8 cellular contexts compared by ENCODE assay signal in the genomic region with DNA sequence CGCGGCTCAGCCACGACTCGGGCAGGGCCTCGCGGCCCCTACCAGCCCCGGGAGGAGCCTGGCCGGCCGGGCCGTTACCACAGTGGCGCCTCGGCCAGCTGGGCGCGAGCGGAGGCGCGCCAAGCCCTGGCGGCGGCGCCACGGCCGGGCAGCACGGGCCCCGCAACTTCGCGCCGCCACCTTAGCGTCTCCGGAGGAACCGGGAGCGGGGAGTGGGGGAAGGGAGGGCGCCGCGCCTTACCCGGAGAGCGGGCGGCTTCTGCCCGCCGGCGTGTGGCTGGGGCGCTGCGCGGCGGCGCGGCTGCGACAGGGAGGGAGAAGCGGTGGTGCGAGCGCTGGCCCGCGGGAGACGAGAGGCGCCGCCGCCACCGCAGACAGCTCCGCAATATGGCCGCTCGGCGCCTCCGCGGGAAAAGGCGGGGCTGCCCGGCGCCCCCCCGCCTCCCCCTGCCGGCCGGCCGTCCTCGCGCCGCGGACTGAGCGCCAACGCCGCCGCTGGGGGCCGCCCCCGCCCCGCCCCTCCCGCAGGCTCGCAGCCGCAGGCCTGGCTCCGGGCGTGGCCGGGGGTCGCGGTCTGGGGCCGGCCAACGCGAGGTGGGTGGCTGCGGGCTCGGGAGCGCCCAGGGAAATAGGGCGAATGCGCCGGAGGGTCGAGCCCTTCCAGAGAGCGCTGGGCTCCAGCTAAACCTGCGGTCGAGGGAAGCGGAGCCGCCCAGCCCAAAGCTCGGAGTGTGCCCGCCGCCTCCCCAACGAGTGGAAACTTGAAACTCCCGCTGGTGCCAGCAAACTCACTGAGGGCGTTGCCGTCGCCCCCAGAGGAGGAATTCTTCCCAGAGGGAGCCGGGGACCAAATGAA. TPM values are rescaled to one million over a fixed set of nuclear protein-coding genes. Genes with fewer than 3 reads are reported as not detected.
DNase-seq lines count a peak whose midpoint lies in the region; ATAC-seq and TF ChIP-seq lines count a peak whose summit lies in the region.

Gene RDX, minus strand, starts transcription at position 389 of the 856 bp plus-strand sequence. CDS start 16,922 bp downstream, outside the sequence.

- peaks cover 18% of the 10 kb centered on the region; the same call in 1 of the 2 replicates for H3K79me2 ChIP-seq in OCI-LY7 (ENCODE audit: insufficient read depth, low read depth, low read length)

- peak within 1 kb of the TSS; percentile 97 for H3K4me2 ChIP-seq in OCI-LY7 (ENCODE audit: low read length)

- H3K27ac ChIP-seq in OCI-LY7 (ENCODE audit: low read depth, low read length, poor library complexity, severe bottlenecking): peak within 1 kb of the TSS; percentile 33
- H3K27ac ChIP-seq in esophagus muscularis mucosa (replicated peaks in 1 of 4): peak within 1 kb of the TSS; percentile 96 to 99 (median 98)

- H3K4me1 ChIP-seq in OCI-LY7 (ENCODE audit: insufficient read depth, low read length, poor library complexity, severe bottlenecking) (peaks cover 9% of the 10 kb centered on the region), esophagus muscularis mucosa (peaks cover 45 to 57% (median 50%) of the 10 kb centered on the region in 4 donors), mucosa of stomach (ENCODE audit: control insufficient read depth, insufficient read depth, low read length) (peaks cover 8% of the 10 kb centered on the region)

- peak within 1 kb of the TSS; percentile 77 for H3K9ac ChIP-seq in mucosa of stomach (ENCODE audit: low read length)

- H3K27me3 Mint-ChIP-seq in activated T-cell treated with anti-CD3 and anti-CD28 coated beads, Interleukin-2, amount 50 U/mL, for 4 hours (ENCODE audit: low read depth): no peaks in the 10 kb centered on the region

- peaks cover 43% of the 10 kb centered on the region for H3K4me1 Mint-ChIP-seq in activated T-cell treated with anti-CD3 and anti-CD28 coated beads, Interleukin-2, amount 50 U/mL, for 4 hours (ENCODE audit: low read depth)
- H3K4me1 Mint-ChIP-seq in stimulated activated effector memory CD8-positive, alpha-beta T cell treated with anti-CD3 and anti-CD28 coated beads, Interleukin-12 subunit alpha, Interleukin-12 subunit beta, amount 100 ng/mL, for 72 hours: peaks cover 42% of the 10 kb centered on the region

- H2AFZ ChIP-seq in OCI-LY7 (ENCODE audit: low read length): peak within 1 kb of the TSS; percentile 73

- peak within 1 kb of the TSS; percentile 87 for H3K27ac Mint-ChIP-seq in stimulated activated effector memory CD8-positive, alpha-beta T cell treated with anti-CD3 and anti-CD28 coated beads, Interleukin-12 subunit alpha, Interleukin-12 subunit beta, amount 100 ng/mL, for 72 hours

- TF ChIP-seq EP300 in esophagus muscularis mucosa (IDR thresholded peaks at IDR 0.05): no peak

- H3K9me2 ChIP-seq in OCI-LY7 (ENCODE audit: insufficient read depth, low read length): no peaks in the 10 kb centered on the region

- H3K9me3 Mint-ChIP-seq in activated T-cell treated with anti-CD3 and anti-CD28 coated beads, Interleukin-2, amount 50 U/mL, for 4 hours: peaks cover 3% of the 10 kb centered on the region
- H3K9me3 Mint-ChIP-seq in stimulated activated effector memory CD8-positive, alpha-beta T cell treated with anti-CD3 and anti-CD28 coated beads, Interleukin-12 subunit alpha, Interleukin-12 subunit beta, amount 100 ng/mL, for 72 hours: peaks cover 5% of the 10 kb centered on the region

- intact Hi-C loops in OCI-LY7 (cut with micrococcal nuclease; ENCODE audit: unreplicated experiment) (loop anchor here (5.0 kb wide), 2 partner anchors 81 to 136 kb away; no protein-coding TSS in a partner anchor), esophagus muscularis mucosa (cut with DNase I) (loop anchor here (2.0 to 5.0 kb wide), 2 partner anchors 81 to 132 kb away; partner anchors contain the start of gene FDX1)

- H3K4me3 Mint-ChIP-seq in activated T-cell treated with anti-CD3 and anti-CD28 coated beads, Interleukin-2, amount 50 U/mL, for 4 hours: peak within 1 kb of the TSS; percentile 90
- H3K4me3 Mint-ChIP-seq in stimulated activated effector memory CD8-positive, alpha-beta T cell treated with anti-CD3 and anti-CD28 coated beads, Interleukin-12 subunit alpha, Interleukin-12 subunit beta, amount 100 ng/mL, for 72 hours: peak within 1 kb of the TSS; percentile 81

- H3K27me3 ChIP-seq in esophagus muscularis mucosa: no peaks in the 10 kb centered on the region
- peaks cover 55% of the 10 kb centered on the region for H3K27me3 ChIP-seq in mucosa of stomach (ENCODE audit: control insufficient read depth, insufficient read depth, low read length)

- ATAC-seq in GM19452 (IDR thresholded peaks at IDR 0.05; ENCODE audit: unreplicated experiment) (peak; percentile 77), HG03565 (IDR thresholded peaks at IDR 0.05; ENCODE audit: unreplicated experiment) (peak; percentile 48)
- peak; percentile 76 for ATAC-seq in activated T-cell treated with anti-CD3 and anti-CD28 coated beads, Interleukin-2, amount 50 U/mL, for 4 hours
- ATAC-seq in stimulated activated effector memory CD8-positive, alpha-beta T cell treated with anti-CD3 and anti-CD28 coated beads, Interleukin-12 subunit alpha, Interleukin-12 subunit beta, amount 100 ng/mL, for 72 hours: peak; percentile 85

- 0% methylated on average over 6 of the region's 113 CpGs for WGBS in esophagus muscularis mucosa

- peak; percentile 81 for DNase-seq in COR-L47 (lab: John Stamatoyannopoulos, UW)
- DNase-seq in OCI-LY7 (ENCODE audit: low spot score): peak; percentile 80
- peak; percentile 38 for DNase-seq in activated T-cell treated with anti-CD3 and anti-CD28 coated beads, Interleukin-2, amount 50 U/mL, for 4 hours
- DNase-seq in esophagus muscularis mucosa (ENCODE audit: extremely low spot score): no peak
- DNase-seq in stimulated activated effector memory CD8-positive, alpha-beta T cell treated with anti-CD3 and anti-CD28 coated beads, Interleukin-12 subunit alpha, Interleukin-12 subunit beta, amount 100 ng/mL, for 72 hours (ENCODE audit: low spot score in 2 of 2): peak; percentile 61 to 82

- CTCF ChIA-PET in OCI-LY7 (lab: Charles Lee; ENCODE audit: unreplicated experiment): no interaction called here

- POLR2A ChIA-PET in OCI-LY7 (lab: Charles Lee): interaction anchor here (0.6 to 1.4 kb wide), 7 partner anchors 8 to 131 kb away, joined by 3 to 6 read pairs (median 4); no protein-coding TSS in a partner anchor

- H3K4me3 ChIP-seq in OCI-LY7 (ENCODE audit: low read depth, low read length, poor library complexity, severe bottlenecking) (peak within 1 kb of the TSS; percentile 92), esophagus muscularis mucosa (peak within 1 kb of the TSS; percentile 88 to 97 (median 94)), mucosa of stomach (ENCODE audit: low read length) (peak within 1 kb of the TSS; percentile 12)

- H3K9me3 ChIP-seq in OCI-LY7 (ENCODE audit: low read length) (no peaks in the 10 kb centered on the region), esophagus muscularis mucosa (no peaks in the 10 kb centered on the region), mucosa of stomach (ENCODE audit: control insufficient read depth, low read length) (no peaks in the 10 kb centered on the region)

- TF ChIP-seq POLR2A in esophagus muscularis mucosa (IDR thresholded peaks at IDR 0.05; ENCODE audit: low read depth): peak; percentile 37

- H3K36me3 Mint-ChIP-seq in activated T-cell treated with anti-CD3 and anti-CD28 coated beads, Interleukin-2, amount 50 U/mL, for 4 hours (ENCODE audit: insufficient read depth): no peaks in the 10 kb centered on the region
- H3K36me3 Mint-ChIP-seq in stimulated activated effector memory CD8-positive, alpha-beta T cell treated with anti-CD3 and anti-CD28 coated beads, Interleukin-12 subunit alpha, Interleukin-12 subunit beta, amount 100 ng/mL, for 72 hours: peaks cover 44% of the 10 kb centered on the region

- no TSS peak for BruUV-seq in OCI-LY7 (replicated peaks; lab: Mats Ljungman, UMichigan)

- no peaks in the 10 kb centered on the region for H3K36me3 ChIP-seq in OCI-LY7 (ENCODE audit: insufficient read depth, low read length)
- no peaks in the 10 kb centered on the region for H3K36me3 ChIP-seq in esophagus muscularis mucosa
- H3K36me3 ChIP-seq in mucosa of stomach (ENCODE audit: control insufficient read depth, insufficient read depth, low read length): no peaks in the 10 kb centered on the region

- 0 out of 2 replicates have a peak, but pooled peaks have one; percentile 13 for TF ChIP-seq CTCF in OCI-LY7 (conservative IDR thresholded peaks at IDR 0.05; ENCODE audit: low read length)
- TF ChIP-seq CTCF in esophagus muscularis mucosa (IDR thresholded peaks at IDR 0.05): peak; percentile 1 to 12 (median 7)

- H4K20me1 ChIP-seq in OCI-LY7 (ENCODE audit: insufficient read depth, low read length): peaks cover 19% of the 10 kb centered on the region

RNA-seq across cellular contexts. Expression of gene RDX, which starts in this region (rescaled TPM):
- total RNA-seq in OCI-LY7 (2014; rRNA removed; shearing (Covaris generic)): 23.2 and 23.7 TPM in 2 replicates
- total RNA-seq in OCI-LY7 (2022): 25.5 and 27.2 TPM in 2 replicates
- total RNA-seq in activated T-cell treated with anti-CD3 and anti-CD28 coated beads, Interleukin-2, amount 50 U/mL, for 4 hours: 10 to 100 TPM; 34.6 to 42.3 (median 34.6) TPM
- 100 to 1,000 TPM in 1 of 4 donors, 10 to 100 TPM in 3; 86.6 to 105 (median 90.4) TPM for total RNA-seq in esophagus muscularis mucosa

Comparison
In these comparisons a context has a peak if more than half of its experiments do, and no peak if none do; other contexts are left out.
1. H3K4me3 ChIP-seq: peak in every context shown above with its lines; median percentile 94 in esophagus muscularis mucosa; 92 in OCI-LY7; 12 in mucosa of stomach.